Comparison of ENCODE assay signal across 2 cellular contexts in the genomic region with DNA sequence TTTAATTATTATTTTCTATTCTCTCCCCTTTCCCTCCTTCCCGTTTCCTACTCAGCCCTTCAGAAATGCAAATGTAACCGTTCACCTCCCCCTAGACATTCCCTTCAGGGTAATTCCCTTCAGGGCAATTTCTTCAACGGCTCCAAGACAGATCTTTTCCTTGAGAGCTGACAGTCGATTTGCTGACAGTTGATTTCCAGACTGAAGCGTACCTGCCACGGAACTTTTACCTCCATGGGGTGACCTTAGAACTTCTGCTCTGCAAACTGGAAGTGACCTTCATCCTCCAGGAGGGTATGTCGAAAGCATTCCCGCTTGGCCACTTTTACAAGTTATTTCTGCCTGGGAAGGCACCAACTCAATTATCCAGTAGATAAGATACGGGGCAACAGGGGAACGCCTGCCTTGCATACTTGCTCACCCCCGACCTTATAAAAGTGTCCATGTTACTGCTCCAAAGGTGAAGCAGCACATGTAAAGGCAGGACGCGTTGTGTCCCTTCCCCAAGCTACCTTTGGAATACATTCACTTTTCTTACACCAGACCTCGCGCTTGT.
TF ChIP-seq lines count a peak whose summit lies in the region.

No MANE protein-coding gene starts in this region.

TF ChIP-seq in WTC11, 78 proteins besides CTCF, POLR2A, EP300 and RAD21:
- TF ChIP-seq SMAD3 (CRISPR knock-in tag; IDR thresholded peaks at IDR 0.05; ENCODE audit: borderline replicate concordance) (no peak), ZNF317 (CRISPR knock-in tag; IDR thresholded peaks at IDR 0.05; ENCODE audit: borderline replicate concordance, low read depth) (no peak), NFATC4 (CRISPR knock-in tag; IDR thresholded peaks at IDR 0.05) (no peak), ZNF396 (CRISPR knock-in tag; IDR thresholded peaks at IDR 0.05; ENCODE audit: borderline replicate concordance) (no peak), NFYB (CRISPR knock-in tag; conservative IDR thresholded peaks at IDR 0.05; ENCODE audit: low read depth) (no peak), SOX15 (CRISPR knock-in tag; IDR thresholded peaks at IDR 0.05) (no peak), SP1 (CRISPR knock-in tag; conservative IDR thresholded peaks at IDR 0.05) (no peak), NR2C2 (CRISPR knock-in tag; IDR thresholded peaks at IDR 0.05) (no peak), GTF2I (CRISPR knock-in tag; conservative IDR thresholded peaks at IDR 0.05) (no peak), GRHL2 (CRISPR knock-in tag; IDR thresholded peaks at IDR 0.05; ENCODE audit: insufficient replicate concordance, severe bottlenecking) (no peak), ETV6 (CRISPR knock-in tag; IDR thresholded peaks at IDR 0.05) (no peak)
- TF ChIP-seq, protein P1, sequence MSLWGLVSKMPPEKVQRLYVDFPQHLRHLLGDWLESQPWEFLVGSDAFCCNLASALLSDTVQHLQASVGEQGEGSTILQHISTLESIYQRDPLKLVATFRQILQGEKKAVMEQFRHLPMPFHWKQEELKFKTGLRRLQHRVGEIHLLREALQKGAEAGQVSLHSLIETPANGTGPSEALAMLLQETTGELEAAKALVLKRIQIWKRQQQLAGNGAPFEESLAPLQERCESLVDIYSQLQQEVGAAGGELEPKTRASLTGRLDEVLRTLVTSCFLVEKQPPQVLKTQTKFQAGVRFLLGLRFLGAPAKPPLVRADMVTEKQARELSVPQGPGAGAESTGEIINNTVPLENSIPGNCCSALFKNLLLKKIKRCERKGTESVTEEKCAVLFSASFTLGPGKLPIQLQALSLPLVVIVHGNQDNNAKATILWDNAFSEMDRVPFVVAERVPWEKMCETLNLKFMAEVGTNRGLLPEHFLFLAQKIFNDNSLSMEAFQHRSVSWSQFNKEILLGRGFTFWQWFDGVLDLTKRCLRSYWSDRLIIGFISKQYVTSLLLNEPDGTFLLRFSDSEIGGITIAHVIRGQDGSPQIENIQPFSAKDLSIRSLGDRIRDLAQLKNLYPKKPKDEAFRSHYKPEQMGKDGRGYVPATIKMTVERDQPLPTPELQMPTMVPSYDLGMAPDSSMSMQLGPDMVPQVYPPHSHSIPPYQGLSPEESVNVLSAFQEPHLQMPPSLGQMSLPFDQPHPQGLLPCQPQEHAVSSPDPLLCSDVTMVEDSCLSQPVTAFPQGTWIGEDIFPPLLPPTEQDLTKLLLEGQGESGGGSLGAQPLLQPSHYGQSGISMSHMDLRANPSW (CRISPR knock-in tag; conservative IDR thresholded peaks at IDR 0.05; ENCODE audit: low read depth): no peak
- TF ChIP-seq, protein P2, sequence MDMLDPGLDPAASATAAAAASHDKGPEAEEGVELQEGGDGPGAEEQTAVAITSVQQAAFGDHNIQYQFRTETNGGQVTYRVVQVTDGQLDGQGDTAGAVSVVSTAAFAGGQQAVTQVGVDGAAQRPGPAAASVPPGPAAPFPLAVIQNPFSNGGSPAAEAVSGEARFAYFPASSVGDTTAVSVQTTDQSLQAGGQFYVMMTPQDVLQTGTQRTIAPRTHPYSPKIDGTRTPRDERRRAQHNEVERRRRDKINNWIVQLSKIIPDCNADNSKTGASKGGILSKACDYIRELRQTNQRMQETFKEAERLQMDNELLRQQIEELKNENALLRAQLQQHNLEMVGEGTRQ (CRISPR knock-in tag; IDR thresholded peaks at IDR 0.05): no peak
- TF ChIP-seq, protein P3, sequence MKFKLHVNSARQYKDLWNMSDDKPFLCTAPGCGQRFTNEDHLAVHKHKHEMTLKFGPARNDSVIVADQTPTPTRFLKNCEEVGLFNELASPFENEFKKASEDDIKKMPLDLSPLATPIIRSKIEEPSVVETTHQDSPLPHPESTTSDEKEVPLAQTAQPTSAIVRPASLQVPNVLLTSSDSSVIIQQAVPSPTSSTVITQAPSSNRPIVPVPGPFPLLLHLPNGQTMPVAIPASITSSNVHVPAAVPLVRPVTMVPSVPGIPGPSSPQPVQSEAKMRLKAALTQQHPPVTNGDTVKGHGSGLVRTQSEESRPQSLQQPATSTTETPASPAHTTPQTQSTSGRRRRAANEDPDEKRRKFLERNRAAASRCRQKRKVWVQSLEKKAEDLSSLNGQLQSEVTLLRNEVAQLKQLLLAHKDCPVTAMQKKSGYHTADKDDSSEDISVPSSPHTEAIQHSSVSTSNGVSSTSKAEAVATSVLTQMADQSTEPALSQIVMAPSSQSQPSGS (CRISPR knock-in tag; IDR thresholded peaks at IDR 0.05; ENCODE audit: borderline replicate concordance, low read depth): no peak
- TF ChIP-seq, protein P4, sequence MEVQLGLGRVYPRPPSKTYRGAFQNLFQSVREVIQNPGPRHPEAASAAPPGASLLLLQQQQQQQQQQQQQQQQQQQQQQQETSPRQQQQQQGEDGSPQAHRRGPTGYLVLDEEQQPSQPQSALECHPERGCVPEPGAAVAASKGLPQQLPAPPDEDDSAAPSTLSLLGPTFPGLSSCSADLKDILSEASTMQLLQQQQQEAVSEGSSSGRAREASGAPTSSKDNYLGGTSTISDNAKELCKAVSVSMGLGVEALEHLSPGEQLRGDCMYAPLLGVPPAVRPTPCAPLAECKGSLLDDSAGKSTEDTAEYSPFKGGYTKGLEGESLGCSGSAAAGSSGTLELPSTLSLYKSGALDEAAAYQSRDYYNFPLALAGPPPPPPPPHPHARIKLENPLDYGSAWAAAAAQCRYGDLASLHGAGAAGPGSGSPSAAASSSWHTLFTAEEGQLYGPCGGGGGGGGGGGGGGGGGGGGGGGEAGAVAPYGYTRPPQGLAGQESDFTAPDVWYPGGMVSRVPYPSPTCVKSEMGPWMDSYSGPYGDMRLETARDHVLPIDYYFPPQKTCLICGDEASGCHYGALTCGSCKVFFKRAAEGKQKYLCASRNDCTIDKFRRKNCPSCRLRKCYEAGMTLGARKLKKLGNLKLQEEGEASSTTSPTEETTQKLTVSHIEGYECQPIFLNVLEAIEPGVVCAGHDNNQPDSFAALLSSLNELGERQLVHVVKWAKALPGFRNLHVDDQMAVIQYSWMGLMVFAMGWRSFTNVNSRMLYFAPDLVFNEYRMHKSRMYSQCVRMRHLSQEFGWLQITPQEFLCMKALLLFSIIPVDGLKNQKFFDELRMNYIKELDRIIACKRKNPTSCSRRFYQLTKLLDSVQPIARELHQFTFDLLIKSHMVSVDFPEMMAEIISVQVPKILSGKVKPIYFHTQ (CRISPR knock-in tag; IDR thresholded peaks at IDR 0.05): no peak
- TF ChIP-seq, protein P5, sequence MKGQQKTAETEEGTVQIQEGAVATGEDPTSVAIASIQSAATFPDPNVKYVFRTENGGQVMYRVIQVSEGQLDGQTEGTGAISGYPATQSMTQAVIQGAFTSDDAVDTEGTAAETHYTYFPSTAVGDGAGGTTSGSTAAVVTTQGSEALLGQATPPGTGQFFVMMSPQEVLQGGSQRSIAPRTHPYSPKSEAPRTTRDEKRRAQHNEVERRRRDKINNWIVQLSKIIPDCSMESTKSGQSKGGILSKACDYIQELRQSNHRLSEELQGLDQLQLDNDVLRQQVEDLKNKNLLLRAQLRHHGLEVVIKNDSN (CRISPR knock-in tag; IDR thresholded peaks at IDR 0.05): no peak
- TF ChIP-seq, protein P6, sequence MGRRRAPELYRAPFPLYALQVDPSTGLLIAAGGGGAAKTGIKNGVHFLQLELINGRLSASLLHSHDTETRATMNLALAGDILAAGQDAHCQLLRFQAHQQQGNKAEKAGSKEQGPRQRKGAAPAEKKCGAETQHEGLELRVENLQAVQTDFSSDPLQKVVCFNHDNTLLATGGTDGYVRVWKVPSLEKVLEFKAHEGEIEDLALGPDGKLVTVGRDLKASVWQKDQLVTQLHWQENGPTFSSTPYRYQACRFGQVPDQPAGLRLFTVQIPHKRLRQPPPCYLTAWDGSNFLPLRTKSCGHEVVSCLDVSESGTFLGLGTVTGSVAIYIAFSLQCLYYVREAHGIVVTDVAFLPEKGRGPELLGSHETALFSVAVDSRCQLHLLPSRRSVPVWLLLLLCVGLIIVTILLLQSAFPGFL (CRISPR knock-in tag; IDR thresholded peaks at IDR 0.05; ENCODE audit: borderline replicate concordance): no peak

TF ChIP-seq in HepG2, 621 proteins besides CTCF, POLR2A, EP300 and RAD21 (continues in another document):
- no peak for TF ChIP-seq ZNF674 (CRISPR knock-in tag; IDR thresholded peaks at IDR 0.05; ENCODE audit: low read depth)
- peak; percentile 59; the same call in 1 of the 2 replicates for TF ChIP-seq ZMAT3 (CRISPR knock-in tag; conservative IDR thresholded peaks at IDR 0.05)
- TF ChIP-seq HHEX (CRISPR knock-in tag; IDR thresholded peaks at IDR 0.05): no peak
- 0 out of 2 replicates have a peak, but pooled peaks have one; percentile 29 for TF ChIP-seq ZNF547 (CRISPR knock-in tag; IDR thresholded peaks at IDR 0.05)
- TF ChIP-seq ZNF562 (CRISPR knock-in tag; IDR thresholded peaks at IDR 0.05; ENCODE audit: borderline replicate concordance): no peak
- TF ChIP-seq ZNF460 (CRISPR knock-in tag; IDR thresholded peaks at IDR 0.05; ENCODE audit: borderline replicate concordance): no peak; the same call in 1 of the 2 replicates
- TF ChIP-seq HNF4G (IDR thresholded peaks at IDR 0.05; ENCODE audit: borderline replicate concordance, low read depth, low read length): peak; percentile 97
- TF ChIP-seq HNF4G (CRISPR knock-in tag; IDR thresholded peaks at IDR 0.05; ENCODE audit: borderline replicate concordance, low read depth): peak; percentile 85
- TF ChIP-seq KMT2B (CRISPR knock-in tag; IDR thresholded peaks at IDR 0.05): peak; percentile 47; the same call in 1 of the 2 replicates
- TF ChIP-seq ZNF496 (CRISPR knock-in tag; IDR thresholded peaks at IDR 0.05; ENCODE audit: insufficient replicate concordance): no peak
- TF ChIP-seq PHF21A (CRISPR knock-in tag; IDR thresholded peaks at IDR 0.05): peak; percentile 67; the same call in 1 of the 2 replicates
- TF ChIP-seq, protein P7, sequence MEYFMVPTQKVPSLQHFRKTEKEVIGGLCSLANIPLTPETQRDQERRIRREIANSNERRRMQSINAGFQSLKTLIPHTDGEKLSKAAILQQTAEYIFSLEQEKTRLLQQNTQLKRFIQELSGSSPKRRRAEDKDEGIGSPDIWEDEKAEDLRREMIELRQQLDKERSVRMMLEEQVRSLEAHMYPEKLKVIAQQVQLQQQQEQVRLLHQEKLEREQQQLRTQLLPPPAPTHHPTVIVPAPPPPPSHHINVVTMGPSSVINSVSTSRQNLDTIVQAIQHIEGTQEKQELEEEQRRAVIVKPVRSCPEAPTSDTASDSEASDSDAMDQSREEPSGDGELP (IDR thresholded peaks at IDR 0.05; ENCODE audit: borderline replicate concordance, low read depth): no peak
- TF ChIP-seq, protein P8, sequence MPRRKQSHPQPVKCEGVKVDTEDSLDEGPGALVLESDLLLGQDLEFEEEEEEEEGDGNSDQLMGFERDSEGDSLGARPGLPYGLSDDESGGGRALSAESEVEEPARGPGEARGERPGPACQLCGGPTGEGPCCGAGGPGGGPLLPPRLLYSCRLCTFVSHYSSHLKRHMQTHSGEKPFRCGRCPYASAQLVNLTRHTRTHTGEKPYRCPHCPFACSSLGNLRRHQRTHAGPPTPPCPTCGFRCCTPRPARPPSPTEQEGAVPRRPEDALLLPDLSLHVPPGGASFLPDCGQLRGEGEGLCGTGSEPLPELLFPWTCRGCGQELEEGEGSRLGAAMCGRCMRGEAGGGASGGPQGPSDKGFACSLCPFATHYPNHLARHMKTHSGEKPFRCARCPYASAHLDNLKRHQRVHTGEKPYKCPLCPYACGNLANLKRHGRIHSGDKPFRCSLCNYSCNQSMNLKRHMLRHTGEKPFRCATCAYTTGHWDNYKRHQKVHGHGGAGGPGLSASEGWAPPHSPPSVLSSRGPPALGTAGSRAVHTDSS (CRISPR knock-in tag; conservative IDR thresholded peaks at IDR 0.05): no peak
- no peak for TF ChIP-seq TOPORS (CRISPR knock-in tag; IDR thresholded peaks at IDR 0.05)
- TF ChIP-seq, protein P9, sequence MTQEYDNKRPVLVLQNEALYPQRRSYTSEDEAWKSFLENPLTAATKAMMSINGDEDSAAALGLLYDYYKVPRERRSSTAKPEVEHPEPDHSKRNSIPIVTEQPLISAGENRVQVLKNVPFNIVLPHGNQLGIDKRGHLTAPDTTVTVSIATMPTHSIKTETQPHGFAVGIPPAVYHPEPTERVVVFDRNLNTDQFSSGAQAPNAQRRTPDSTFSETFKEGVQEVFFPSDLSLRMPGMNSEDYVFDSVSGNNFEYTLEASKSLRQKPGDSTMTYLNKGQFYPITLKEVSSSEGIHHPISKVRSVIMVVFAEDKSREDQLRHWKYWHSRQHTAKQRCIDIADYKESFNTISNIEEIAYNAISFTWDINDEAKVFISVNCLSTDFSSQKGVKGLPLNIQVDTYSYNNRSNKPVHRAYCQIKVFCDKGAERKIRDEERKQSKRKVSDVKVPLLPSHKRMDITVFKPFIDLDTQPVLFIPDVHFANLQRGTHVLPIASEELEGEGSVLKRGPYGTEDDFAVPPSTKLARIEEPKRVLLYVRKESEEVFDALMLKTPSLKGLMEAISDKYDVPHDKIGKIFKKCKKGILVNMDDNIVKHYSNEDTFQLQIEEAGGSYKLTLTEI (CRISPR knock-in tag; conservative IDR thresholded peaks at IDR 0.05): no peak
- TF ChIP-seq ZKSCAN1 (IDR thresholded peaks at IDR 0.05; ENCODE audit: low read length): no peak
- TF ChIP-seq SOX6 (IDR thresholded peaks at IDR 0.05): no peak
- peak; percentile 63 for TF ChIP-seq SOX6 (CRISPR knock-in tag; IDR thresholded peaks at IDR 0.05)
- TF ChIP-seq ARNTL (CRISPR knock-in tag; IDR thresholded peaks at IDR 0.05): 0 out of 2 replicates have a peak, but pooled peaks have one; percentile 49
- no peak for TF ChIP-seq ZNF451 (CRISPR knock-in tag; IDR thresholded peaks at IDR 0.05)
- no peak for TF ChIP-seq ZNF44 (CRISPR knock-in tag; IDR thresholded peaks at IDR 0.05)
- TF ChIP-seq, protein P10, sequence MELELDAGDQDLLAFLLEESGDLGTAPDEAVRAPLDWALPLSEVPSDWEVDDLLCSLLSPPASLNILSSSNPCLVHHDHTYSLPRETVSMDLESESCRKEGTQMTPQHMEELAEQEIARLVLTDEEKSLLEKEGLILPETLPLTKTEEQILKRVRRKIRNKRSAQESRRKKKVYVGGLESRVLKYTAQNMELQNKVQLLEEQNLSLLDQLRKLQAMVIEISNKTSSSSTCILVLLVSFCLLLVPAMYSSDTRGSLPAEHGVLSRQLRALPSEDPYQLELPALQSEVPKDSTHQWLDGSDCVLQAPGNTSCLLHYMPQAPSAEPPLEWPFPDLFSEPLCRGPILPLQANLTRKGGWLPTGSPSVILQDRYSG (CRISPR knock-in tag; IDR thresholded peaks at IDR 0.05): no peak
- TF ChIP-seq KDM6A (CRISPR knock-in tag; IDR thresholded peaks at IDR 0.05; ENCODE audit: low read depth): no peak
- 0 out of 2 replicates have a peak, but pooled peaks have one; percentile 37 for TF ChIP-seq ZNF709 (CRISPR knock-in tag; IDR thresholded peaks at IDR 0.05)
- TF ChIP-seq RCOR2 (CRISPR knock-in tag; IDR thresholded peaks at IDR 0.05): peak; percentile 65
- peak in 1 of 2 experiments; percentile 12; a peak in 2 of 4 replicates for TF ChIP-seq NR2F1 (CRISPR knock-in tag; IDR thresholded peaks at IDR 0.05)
- TF ChIP-seq SUZ12 (IDR thresholded peaks at IDR 0.05; ENCODE audit: low read depth, low read length): no peak
- peak; percentile 71; the same call in 1 of the 2 replicates for TF ChIP-seq HDAC2 (CRISPR knock-in tag; IDR thresholded peaks at IDR 0.05)
